ENCODE assay signal across 10 cellular contexts in the genomic region with DNA sequence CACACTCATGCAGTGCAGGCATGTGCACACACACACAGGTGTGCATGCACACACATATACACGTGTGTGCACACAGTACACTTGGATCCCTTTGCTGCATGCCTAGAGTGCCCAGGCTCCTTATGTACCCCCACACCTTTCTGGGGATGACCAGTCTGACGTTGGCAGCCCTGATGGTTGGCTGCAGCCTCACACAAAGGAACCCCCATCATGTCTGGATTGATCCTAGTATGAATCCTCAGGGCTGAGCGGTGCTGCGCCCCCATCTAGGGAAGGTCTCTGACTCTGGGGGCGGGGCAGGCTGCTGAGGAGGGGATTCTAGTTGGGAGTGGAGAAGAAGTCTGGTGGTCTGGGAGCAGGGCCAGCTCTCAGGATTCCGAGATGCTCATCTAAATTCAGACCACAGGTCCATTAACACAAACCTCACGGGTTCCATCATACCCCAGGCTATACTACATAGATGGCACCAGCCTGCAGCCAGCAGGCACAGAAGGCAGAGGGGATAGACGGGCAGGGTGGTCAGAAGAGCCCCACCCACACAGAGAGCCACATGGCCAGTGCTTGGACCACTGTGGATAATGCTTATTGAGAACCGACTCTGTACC. TPM values are rescaled to one million over a fixed set of nuclear protein-coding genes. Genes with fewer than 3 reads are reported as not detected.
"Had no signal": no experiment of that assay in that cellular context is flagged by ENCODE, and none has a peak within 500 bp of the region (broad histone marks: within the 10 kb centered on the region; RNA-seq: fewer than 3 reads in every experiment).

No MANE protein-coding gene starts in this region.

- H3K36me3 ChIP-seq: esophagus muscularis mucosa, left lung, neutrophil, WERI-Rb-1 had no signal

- H3K4me1 Mint-ChIP-seq: naive thymus-derived CD8-positive, alpha-beta T cell had no signal

- H3K27ac Mint-ChIP-seq: activated naive CD4-positive, alpha-beta T cell treated with anti-CD3 and anti-CD28 coated beads for 36 hours; activated T-helper 1 cell treated with anti-CD3 and anti-CD28 coated beads, Interleukin-12 subunit alpha, Interleukin-12 subunit beta, Interleukin-2, Interleukin-4 antibody, amounts not matched to agents 30 ng/mL and 10 ng/mL and 1 ng/mL, durations not matched to agents 14 hours and 24 hours and 36 hours; naive thymus-derived CD8-positive, alpha-beta T cell had no signal

- H3K36me3 Mint-ChIP-seq: naive thymus-derived CD8-positive, alpha-beta T cell had no signal

- H3K9me3 ChIP-seq: esophagus muscularis mucosa, left lung, neutrophil had no signal

- ATAC-seq: left lung; naive thymus-derived CD8-positive, alpha-beta T cell; stimulated activated naive CD8-positive, alpha-beta T cell treated with anti-CD3 and anti-CD28 coated beads, Interleukin-15, Interleukin-2, amounts not matched to agents 100 U/mL and 50 U/mL, for 24 hours had no signal

- H3K4me3 Mint-ChIP-seq: activated naive CD4-positive, alpha-beta T cell treated with anti-CD3 and anti-CD28 coated beads for 36 hours; activated T-helper 1 cell treated with anti-CD3 and anti-CD28 coated beads, Interleukin-12 subunit alpha, Interleukin-12 subunit beta, Interleukin-2, Interleukin-4 antibody, amounts not matched to agents 30 ng/mL and 10 ng/mL and 1 ng/mL, durations not matched to agents 14 hours and 24 hours and 36 hours; naive thymus-derived CD8-positive, alpha-beta T cell had no signal

- DNase-seq: activated CD4-positive, alpha-beta T cell treated with anti-CD3 and anti-CD28 coated beads, Interleukin-2, amount 50 U/mL, for 48 hours; activated naive CD4-positive, alpha-beta T cell treated with anti-CD3 and anti-CD28 coated beads for 36 hours; left lung; naive thymus-derived CD8-positive, alpha-beta T cell; small intestine; stimulated activated naive CD8-positive, alpha-beta T cell treated with anti-CD3 and anti-CD28 coated beads, Interleukin-15, Interleukin-2, amounts not matched to agents 100 U/mL and 50 U/mL, for 24 hours; WERI-Rb-1 had no signal

- H3K4me1 ChIP-seq: esophagus muscularis mucosa, left lung had no signal

- H3K27ac ChIP-seq: esophagus muscularis mucosa, left lung, neutrophil, WERI-Rb-1 had no signal

- H3K4me3 ChIP-seq: esophagus muscularis mucosa, left lung had no signal

- H3K9me3 Mint-ChIP-seq: activated naive CD4-positive, alpha-beta T cell treated with anti-CD3 and anti-CD28 coated beads for 36 hours; activated T-helper 1 cell treated with anti-CD3 and anti-CD28 coated beads, Interleukin-12 subunit alpha, Interleukin-12 subunit beta, Interleukin-2, Interleukin-4 antibody, amounts not matched to agents 30 ng/mL and 10 ng/mL and 1 ng/mL, durations not matched to agents 14 hours and 24 hours and 36 hours; naive thymus-derived CD8-positive, alpha-beta T cell had no signal

RNA-seq across cellular contexts. Expression of gene OLFM1, which starts 50.5 kb away (rescaled TPM):
- total RNA-seq: activated naive CD4-positive, alpha-beta T cell treated with anti-CD3 and anti-CD28 coated beads for 36 hours; naive thymus-derived CD8-positive, alpha-beta T cell had no signal
- polyA plus RNA-seq: naive thymus-derived CD8-positive, alpha-beta T cell had no signal
